In genomic region chr15:74543043-74543422, GRCh38 we compare ENCODE assay signal across 13 cellular contexts.
DNase-seq lines count a peak whose midpoint lies in the region; ATAC-seq and TF ChIP-seq lines count a peak whose summit lies in the region.
"Had no signal": no experiment of that assay in that cellular context is flagged by ENCODE, and none has a peak within 500 bp of the region (broad histone marks: within the 10 kb centered on the region; RNA-seq: fewer than 3 reads in every experiment).

No MANE protein-coding gene starts in this region.

- no peaks in the 10 kb centered on the region for H3K9me3 Mint-ChIP-seq in T-helper 2 cell treated with Interferon-gamma antibody and Interleukin-4, amounts not matched to agents 5 μg/mL and 100 μg/mL, for 36 hours
- no peaks in the 10 kb centered on the region for H3K9me3 Mint-ChIP-seq in central memory CD8-positive, alpha-beta T cell
- no peaks in the 10 kb centered on the region for H3K9me3 Mint-ChIP-seq in nephron progenitor cell

- no peaks in the 10 kb centered on the region for H3K27me3 Mint-ChIP-seq in T-helper 2 cell treated with Interferon-gamma antibody and Interleukin-4, amounts not matched to agents 5 μg/mL and 100 μg/mL, for 36 hours (ENCODE audit: low read depth)
- H3K27me3 Mint-ChIP-seq in central memory CD8-positive, alpha-beta T cell = no peaks in the 10 kb centered on the region
- peaks cover 4% of the 10 kb centered on the region for H3K27me3 Mint-ChIP-seq in nephron progenitor cell (ENCODE audit: low read depth, poor library complexity)

- H3K9me3 ChIP-seq in KOPT-K1 (ENCODE audit: insufficient read depth, low read length, poor library complexity, severe bottlenecking) = no peaks in the 10 kb centered on the region
- H3K9me3 ChIP-seq: SJSA1 had no signal

- peaks cover 58% of the 10 kb centered on the region for H3K4me1 Mint-ChIP-seq in T-helper 2 cell treated with Interferon-gamma antibody and Interleukin-4, amounts not matched to agents 5 μg/mL and 100 μg/mL, for 36 hours (ENCODE audit: low read depth)
- H3K4me1 Mint-ChIP-seq in central memory CD8-positive, alpha-beta T cell = peaks cover 60% of the 10 kb centered on the region
- H3K4me1 Mint-ChIP-seq in nephron progenitor cell = peaks cover 83% of the 10 kb centered on the region

- no peak for TF ChIP-seq CTCF in nephron progenitor cell (IDR thresholded peaks at IDR 0.05)

- H3K27ac ChIP-seq in KOPT-K1 (ENCODE audit: low read depth, low read length, poor library complexity, severe bottlenecking) = peak overlapping the region; percentile 81
- H3K27ac ChIP-seq: SJSA1, WERI-Rb-1 had no signal

- peaks cover 46% of the 10 kb centered on the region for H3K36me3 Mint-ChIP-seq in T-helper 2 cell treated with Interferon-gamma antibody and Interleukin-4, amounts not matched to agents 5 μg/mL and 100 μg/mL, for 36 hours (ENCODE audit: low read depth)
- peaks cover 39% of the 10 kb centered on the region for H3K36me3 Mint-ChIP-seq in central memory CD8-positive, alpha-beta T cell (ENCODE audit: insufficient read depth)
- H3K36me3 Mint-ChIP-seq in nephron progenitor cell (ENCODE audit: low read depth) = peaks cover 28% of the 10 kb centered on the region

- peak overlapping the region; percentile 42 for H3K27ac Mint-ChIP-seq in T-helper 2 cell treated with Interferon-gamma antibody and Interleukin-4, amounts not matched to agents 5 μg/mL and 100 μg/mL, for 36 hours
- no peak overlapping the region for H3K27ac Mint-ChIP-seq in central memory CD8-positive, alpha-beta T cell (ENCODE audit: low read depth)
- no peak overlapping the region for H3K27ac Mint-ChIP-seq in nephron progenitor cell

- peak overlapping the region; percentile 94 for H3K4me3 Mint-ChIP-seq in T-helper 2 cell treated with Interferon-gamma antibody and Interleukin-4, amounts not matched to agents 5 μg/mL and 100 μg/mL, for 36 hours
- peak overlapping the region; percentile 96 for H3K4me3 Mint-ChIP-seq in central memory CD8-positive, alpha-beta T cell
- H3K4me3 Mint-ChIP-seq in nephron progenitor cell = peak overlapping the region; percentile 99

- in situ Hi-C loops in ACHN (cut with HindIII; ENCODE audit: low pct_ligation_motif_present, low pct_unique_long_range_greater_than_20kb, low sequenced_read_pairs) = no loop called here

- peaks cover 26% of the 10 kb centered on the region for H3K36me3 ChIP-seq in KOPT-K1 (ENCODE audit: insufficient read depth, low read length)

- DNase-seq in T-helper 2 cell treated with Interferon-gamma antibody and Interleukin-4, amounts not matched to agents 5 μg/mL and 100 μg/mL, for 36 hours (ENCODE audit: low spot score) = no peak
- DNase-seq in T-helper 2 cell = no peak
- DNase-seq in central memory CD8-positive, alpha-beta T cell (ENCODE audit: low spot score in 2 of 2) = no peak
- no peak for DNase-seq in nephron progenitor cell
- DNase-seq in ACHN = no peak
- DNase-seq: 8988T, DMS153, NCI-H1048, WERI-Rb-1 had no signal

- ATAC-seq in central memory CD8-positive, alpha-beta T cell (replicated peaks; ENCODE audit: extremely low read depth, poor library complexity, severe bottlenecking) = no peak
- ATAC-seq in GM18517 (IDR thresholded peaks at IDR 0.05; ENCODE audit: unreplicated experiment) (no peak), GM18870 (IDR thresholded peaks at IDR 0.05; ENCODE audit: unreplicated experiment) (no peak)
